In the genomic region with DNA sequence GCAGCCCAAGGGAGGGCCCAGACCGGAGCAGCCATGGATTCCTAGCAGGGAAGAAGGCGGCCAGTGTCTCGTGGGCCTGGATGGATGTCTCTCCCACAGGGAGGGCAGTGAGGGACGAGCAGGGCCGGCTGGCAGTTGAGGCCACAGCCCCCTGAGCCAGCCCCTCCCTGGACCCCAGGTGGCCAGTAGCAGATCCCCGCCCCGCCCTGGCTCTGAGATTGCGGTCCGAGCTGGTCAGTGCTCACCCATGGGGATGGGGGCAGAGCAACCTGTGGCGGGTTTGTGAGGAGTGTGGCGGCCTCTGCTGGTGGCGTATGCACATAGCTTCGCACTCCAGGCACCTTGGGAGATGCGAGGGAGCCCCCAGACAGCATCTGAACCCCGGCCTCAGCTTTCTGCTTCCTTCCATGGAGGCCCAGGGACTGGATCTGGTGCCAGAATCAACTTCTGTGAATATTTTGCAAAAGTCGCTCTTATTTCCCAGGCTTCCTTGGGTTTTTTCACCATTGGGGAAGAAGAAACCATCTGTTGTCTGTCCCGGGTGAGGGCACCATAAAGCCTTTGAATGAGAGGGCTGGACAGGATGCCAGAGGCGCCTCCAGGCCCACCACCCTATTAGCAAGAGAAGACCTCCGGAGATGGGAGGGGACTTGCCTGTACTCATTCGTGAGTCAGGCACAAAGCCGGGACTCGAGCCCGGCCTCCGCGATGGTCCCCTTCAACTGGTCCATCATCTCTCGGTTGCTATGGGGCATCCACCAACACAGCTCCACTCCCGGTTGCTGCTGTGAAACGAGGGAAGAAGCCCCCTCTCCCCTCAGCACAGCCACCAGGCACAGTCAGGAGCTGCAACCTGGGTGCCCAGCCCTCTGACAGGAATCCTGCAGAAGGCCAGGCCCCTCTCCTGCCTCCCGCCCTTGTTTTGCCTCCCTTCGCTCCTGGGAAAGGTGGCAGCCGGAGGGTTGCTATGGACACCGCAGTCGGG, we compare ENCODE assay signal across 8 cellular contexts. TPM values are rescaled to one million over a fixed set of nuclear protein-coding genes. Genes with fewer than 3 reads are reported as not detected.
DNase-seq lines count a peak whose midpoint lies in the region; ATAC-seq, FAIRE-seq and TF ChIP-seq lines count a peak whose summit lies in the region.

No MANE protein-coding gene starts in this region.

- H3K9ac ChIP-seq in keratinocyte (ENCODE audit: control insufficient read depth, extremely low read depth, insufficient read depth, low read length), result no peak overlapping the region

- TF ChIP-seq CTCF in HEK293 (tag by site-specific recombination; IDR thresholded peaks at IDR 0.05) (peak; percentile 86), WI38 (IDR thresholded peaks at IDR 0.05; ENCODE audit: low read depth, low read length) (peak; percentile 71), breast epithelium (IDR thresholded peaks at IDR 0.05) (peak; percentile 63 to 83 (median 79)), keratinocyte (optimal IDR thresholded peaks at IDR 0.05 in 1 of 3, IDR thresholded peaks at IDR 0.05 in 1 of 3, conservative IDR thresholded peaks at IDR 0.05 in 1 of 3; ENCODE audit: extremely low read depth in 1 of 3, insufficient read depth in 2 of 3, low read length in 3 of 3) (peak; percentile 82 to 98 (median 92))

- intact Hi-C loops in breast epithelium (cut with DNase I; ENCODE audit: low total_unique reads), result no loop called here

- H3K9me3 ChIP-seq in CD4-positive, CD25-positive, alpha-beta regulatory T cell (ENCODE audit: control insufficient read depth in 2 of 2, low read length in 2 of 2), result no peaks in the 10 kb centered on the region
- no peaks in the 10 kb centered on the region for H3K9me3 ChIP-seq in HEK293 (ENCODE audit: control insufficient read depth, insufficient read depth, low read depth, low read length)
- H3K9me3 ChIP-seq in breast epithelium, result no peaks in the 10 kb centered on the region
- H3K9me3 ChIP-seq in keratinocyte (ENCODE audit: control insufficient read depth, low read depth, low read length), result no peaks in the 10 kb centered on the region

- H3K9me1 ChIP-seq in keratinocyte (ENCODE audit: control insufficient read depth, extremely low read depth, insufficient read depth, low read length), result no peaks in the 10 kb centered on the region

- H2AFZ ChIP-seq in keratinocyte (ENCODE audit: control insufficient read depth, low read length), result no peak overlapping the region

- ATAC-seq in CD4-positive, CD25-positive, alpha-beta regulatory T cell (ENCODE audit: low read depth in 2 of 2), result peak; percentile 74 to 79
- ATAC-seq in HG03139 (IDR thresholded peaks at IDR 0.05; ENCODE audit: unreplicated experiment), result no peak

- H3K27me3 ChIP-seq in CD4-positive, CD25-positive, alpha-beta regulatory T cell (ENCODE audit: control insufficient read depth, insufficient read depth, low read length), result no peaks in the 10 kb centered on the region
- H3K27me3 ChIP-seq in breast epithelium (no peaks in the 10 kb centered on the region), keratinocyte (ENCODE audit: control insufficient read depth, extremely low read depth, insufficient read depth, low read length) (peaks cover 3% of the 10 kb centered on the region)

- H3K4me1 ChIP-seq in CD4-positive, CD25-positive, alpha-beta regulatory T cell (ENCODE audit: control insufficient read depth, insufficient read depth, low read length, poor library complexity, severe bottlenecking), result no peaks in the 10 kb centered on the region
- H3K4me1 ChIP-seq in HEK293 (ENCODE audit: control insufficient read depth, insufficient read depth, low read length) (no peaks in the 10 kb centered on the region), breast epithelium (no peaks in the 10 kb centered on the region), keratinocyte (ENCODE audit: control insufficient read depth, extremely low read depth, insufficient read depth, low read length) (no peaks in the 10 kb centered on the region)

- TF ChIP-seq POLR2A in breast epithelium (IDR thresholded peaks at IDR 0.05), result no peak

- H3K36me3 ChIP-seq in CD4-positive, CD25-positive, alpha-beta regulatory T cell (ENCODE audit: control insufficient read depth, insufficient read depth, low read length), result no peaks in the 10 kb centered on the region
- H3K36me3 ChIP-seq in HEK293 (ENCODE audit: control insufficient read depth in 2 of 2, insufficient read depth in 1 of 2, low read length in 2 of 2), result no peaks in the 10 kb centered on the region
- no peaks in the 10 kb centered on the region for H3K36me3 ChIP-seq in breast epithelium
- H3K36me3 ChIP-seq in keratinocyte (ENCODE audit: control insufficient read depth in 2 of 2, extremely low read depth in 1 of 2, insufficient read depth in 2 of 2, low read length in 2 of 2), result no peaks in the 10 kb centered on the region

- no peaks in the 10 kb centered on the region for H3K36me3 Mint-ChIP-seq in CD4-positive, CD25-positive, alpha-beta regulatory T cell

- POLR2A ChIA-PET in HEK293 (lab: Yijun Ruan, JAX), result interaction anchor here (1.2 kb wide), 1 partner anchor 9 kb away, joined by 4 read pairs; the partner anchor contains the start of gene KCNN3

- H3K79me2 ChIP-seq in keratinocyte (ENCODE audit: control insufficient read depth, insufficient read depth, low read length), result no peaks in the 10 kb centered on the region

- H3K4me1 Mint-ChIP-seq in CD4-positive, CD25-positive, alpha-beta regulatory T cell, result no peaks in the 10 kb centered on the region

- H3K27me3 Mint-ChIP-seq in CD4-positive, CD25-positive, alpha-beta regulatory T cell, result peaks cover 20% of the 10 kb centered on the region

- no peaks in the 10 kb centered on the region for H3K9me3 Mint-ChIP-seq in CD4-positive, CD25-positive, alpha-beta regulatory T cell

- no peak overlapping the region for H3K27ac ChIP-seq in CD4-positive, CD25-positive, alpha-beta regulatory T cell (ENCODE audit: insufficient read depth, low read length, poor library complexity, severe bottlenecking)
- H3K27ac ChIP-seq in HEK293 (ENCODE audit: extremely low read depth, low read depth, low read length) (no peak overlapping the region), breast epithelium (no peak overlapping the region), keratinocyte (ENCODE audit: control insufficient read depth, insufficient read depth, low read length) (no peak overlapping the region)

- H3K27ac Mint-ChIP-seq in CD4-positive, CD25-positive, alpha-beta regulatory T cell, result no peak overlapping the region

- peak; percentile 42 to 65 (median 62) for DNase-seq in CD4-positive, CD25-positive, alpha-beta regulatory T cell
- DNase-seq in NCI-H2171 treated with DMSO at 0.1 percent for 48 hours (lab: John Stamatoyannopoulos, UW) (peak; percentile 56), breast epithelium (ENCODE audit: low spot score in 2 of 2) (peak; percentile 62 to 77), keratinocyte (ENCODE audit: low read depth, low spot score) (no peak)
- peak; percentile 67 to 70 for DNase-seq in stimulated activated CD4-positive, alpha-beta T cell treated with anti-CD3 and anti-CD28 coated beads, Interleukin-1b, Interleukin-23, amount 100 ng/mL, for 4 hours (ENCODE audit: low read depth in 2 of 2)

- no peaks in the 10 kb centered on the region for H4K20me1 ChIP-seq in keratinocyte (ENCODE audit: control insufficient read depth, extremely low read depth, insufficient read depth, low read length)

- dilution Hi-C loops in keratinocyte (cut with MboI; ENCODE audit: extremely low pct_ligation_motif_present, low sequenced_read_pairs), result no loop called here

- no peak overlapping the region for H3K4me3 Mint-ChIP-seq in CD4-positive, CD25-positive, alpha-beta regulatory T cell

- no peak overlapping the region for H3K4me2 ChIP-seq in keratinocyte (ENCODE audit: control insufficient read depth, extremely low read depth, insufficient read depth, low read depth, low read length)

- no peak overlapping the region for H3K4me3 ChIP-seq in CD4-positive, CD25-positive, alpha-beta regulatory T cell (ENCODE audit: low read depth, low read length)
- H3K4me3 ChIP-seq in HEK293 (ENCODE audit: low read depth, low read length), result no peak overlapping the region
- no peak overlapping the region for H3K4me3 ChIP-seq in WI38 (ENCODE audit: low read depth, low read length)
- no peak overlapping the region for H3K4me3 ChIP-seq in breast epithelium
- no peak overlapping the region for H3K4me3 ChIP-seq in keratinocyte (ENCODE audit: control insufficient read depth in 2 of 3, extremely low read depth in 1 of 3, insufficient read depth in 2 of 3, low read depth in 1 of 3, low read length in 3 of 3)

- peak; percentile 23 for FAIRE-seq in keratinocyte (lab: Jason Lieb, UNC)

- CTCF ChIA-PET in HEK293 (lab: Yijun Ruan, JAX), result interaction anchor here (0.5 to 5.0 kb wide), 45 partner anchors 9 to 714 kb away, joined by 3 to 35 read pairs (median 3); partner anchors contain the start of genes ATP8B2 and KCNN3

TF ChIP-seq in HEK293, 187 proteins besides CTCF, POLR2A, EP300 and RAD21 (continues in another document):
- TF ChIP-seq ZNF223 (tag by site-specific recombination; IDR thresholded peaks at IDR 0.05) (no peak), KLF8 (tag by site-specific recombination; IDR thresholded peaks at IDR 0.05) (0 out of 2 replicates have a peak, but pooled peaks have one; percentile 27), SCRT2 (tag by site-specific recombination; IDR thresholded peaks at IDR 0.05) (peak; percentile 99)

RNA-seq across cellular contexts. Expression of gene KCNN3, which starts 8.6 kb away (rescaled TPM):
- total RNA-seq in CD4-positive, CD25-positive, alpha-beta regulatory T cell, result 0.30 TPM
- polyA plus RNA-seq in CD4-positive, CD25-positive, alpha-beta regulatory T cell, result not detected
- 1 to 10 TPM in 2 of 3 donors, under 1 TPM in 1; 0.96 to 1.6 (median 1.0) TPM for total RNA-seq in breast epithelium
- polyA plus RNA-seq in keratinocyte, result 0.03 to 0.05 TPM (median 0.03 TPM) in 3 replicates
- 0.09 TPM for polyA plus RNA-seq in keratinocyte (2011; ENCODE audit: low read depth)
- polyA plus RNA-seq in keratinocyte (2011; cell fraction: cytosol; rRNA removed), result under 0.01 and 0.02 TPM in 2 replicates
- polyA plus RNA-seq in keratinocyte (2011; cell fraction: nucleus; rRNA removed), result 0.03 and 0.04 TPM in 2 replicates
- polyA plus RNA-seq in keratinocyte (2012; ENCODE audit: low replicate concordance), result 0.05 TPM in 1 of 2 replicates, not detected in the other
- not detected in 3 replicates for polyA minus RNA-seq in keratinocyte
- not detected for polyA minus RNA-seq in keratinocyte (2011; cell fraction: cytosol; rRNA and poly(A)+ RNA removed)
- polyA minus RNA-seq in keratinocyte (2011; cell fraction: nucleus; rRNA and poly(A)+ RNA removed), result not detected in 2 replicates

RNA-seq across cellular contexts. Expression of gene PMVK, which starts 57.9 kb away (rescaled TPM):
- 19.1 TPM for total RNA-seq in CD4-positive, CD25-positive, alpha-beta regulatory T cell
- 10 to 100 TPM; 49.3 to 76.9 (median 65.5) TPM for polyA plus RNA-seq in CD4-positive, CD25-positive, alpha-beta regulatory T cell
- 10 to 100 TPM; 15.0 to 16.7 (median 16.4) TPM for total RNA-seq in breast epithelium
- 25.1 to 28.5 TPM (median 27.4 TPM) in 3 replicates for polyA plus RNA-seq in keratinocyte
- polyA plus RNA-seq in keratinocyte (2011; ENCODE audit: low read depth), result 5.8 TPM
- polyA plus RNA-seq in keratinocyte (2011; cell fraction: cytosol; rRNA removed), result 12.7 and 27.2 TPM in 2 replicates
- 9.7 and 12.0 TPM in 2 replicates for polyA plus RNA-seq in keratinocyte (2011; cell fraction: nucleus; rRNA removed)
- polyA plus RNA-seq in keratinocyte (2012; ENCODE audit: low replicate concordance), result 28.2 and 38.2 TPM in 2 replicates
- polyA minus RNA-seq in keratinocyte, result 12.4 to 13.1 TPM (median 12.6 TPM) in 3 replicates
- polyA minus RNA-seq in keratinocyte (2011; cell fraction: cytosol; rRNA and poly(A)+ RNA removed), result 15.7 TPM
- 3.6 and 5.1 TPM in 2 replicates for polyA minus RNA-seq in keratinocyte (2011; cell fraction: nucleus; rRNA and poly(A)+ RNA removed)
